8 cellular contexts compared by ENCODE assay signal in the genomic region with DNA sequence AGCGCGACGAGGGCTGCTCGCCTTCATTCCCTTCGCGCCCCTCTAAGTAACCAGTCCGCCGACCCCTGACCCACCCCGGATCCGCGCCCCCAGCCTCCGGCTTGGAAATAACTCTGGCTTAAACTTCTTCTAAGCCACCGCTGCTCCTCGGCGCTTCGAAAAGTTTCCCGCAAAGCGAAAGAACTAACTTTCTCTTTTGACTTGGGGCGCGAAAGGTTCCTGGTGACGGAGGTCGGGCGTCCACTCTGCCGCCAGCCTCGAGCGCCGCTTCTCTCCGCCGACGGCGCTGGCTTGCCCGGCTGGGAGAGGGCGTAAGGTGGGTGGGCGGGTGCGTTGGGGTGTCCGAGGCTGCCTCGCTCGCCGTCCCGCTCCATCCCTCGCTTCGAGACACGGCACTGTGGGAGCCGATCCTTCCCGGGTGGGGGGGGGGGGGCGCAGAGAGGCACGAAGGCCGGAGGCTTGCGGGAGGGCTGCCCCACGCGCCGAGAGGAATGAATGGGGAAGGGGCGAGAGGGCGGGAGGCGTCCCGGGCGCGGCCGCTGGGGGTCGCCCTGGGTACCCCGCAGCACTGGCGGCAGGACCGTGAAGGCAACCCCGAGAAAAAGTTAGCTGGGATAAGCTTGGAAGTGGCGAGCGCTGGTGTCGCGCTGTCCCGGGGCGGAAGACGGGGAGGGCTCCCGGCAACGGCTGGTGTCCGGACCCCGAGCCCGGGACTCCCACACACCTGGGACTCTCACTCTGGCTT. TPM values are rescaled to one million over a fixed set of nuclear protein-coding genes. Genes with fewer than 3 reads are reported as not detected.
DNase-seq lines count a peak whose midpoint lies in the region; ATAC-seq and TF ChIP-seq lines count a peak whose summit lies in the region.

No MANE protein-coding gene starts in this region.

- H3K4me3 ChIP-seq in HUES48 (ENCODE audit: low read depth, low read length) (peak overlapping the region; percentile 71), brain microvascular endothelial cell (ENCODE audit: low read depth, low read length) (peak overlapping the region; percentile 79), smooth muscle cell (peak overlapping the region; percentile 97)

- peaks cover 31% of the 10 kb centered on the region for H3K79me2 ChIP-seq in smooth muscle cell (ENCODE audit: low read depth)

- H3K27me3 ChIP-seq in HUES48 (ENCODE audit: control insufficient read depth, insufficient read depth, low read length) (peaks cover 52% of the 10 kb centered on the region), brain microvascular endothelial cell (replicated peaks) (peaks cover 27% of the 10 kb centered on the region), smooth muscle cell (ENCODE audit: low read depth) (no peaks in the 10 kb centered on the region)

- WGBS in smooth muscle cell (ENCODE audit: low lambda C conversion rate), result under 1% methylated on average over 55 of the region's 76 CpGs

- H3K4me2 ChIP-seq in smooth muscle cell, result peak overlapping the region; percentile 97

- H3K9me3 ChIP-seq in HUES48 (ENCODE audit: control insufficient read depth, insufficient read depth, low read length) (no peaks in the 10 kb centered on the region), smooth muscle cell (replicated peaks; ENCODE audit: low read depth) (no peaks in the 10 kb centered on the region)

- H4K20me1 ChIP-seq in smooth muscle cell (ENCODE audit: low read depth), result peaks cover 54% of the 10 kb centered on the region

- peak; percentile 17 for ATAC-seq in GM19438 (IDR thresholded peaks at IDR 0.05; ENCODE audit: low read depth, unreplicated experiment)

- in situ Hi-C loops in brain microvascular endothelial cell (cut with HindIII; ENCODE audit: low pct_ligation_motif_present, low sequenced_read_pairs), result no loop called here

- no peaks in the 10 kb centered on the region for H3K9me3 Mint-ChIP-seq in T-helper 1 cell treated with Interleukin-12 subunit alpha and Interleukin-12 subunit beta and Interleukin-4 antibody, amounts not matched to agents 30 μg/mL and 1 μg/mL, for 36 hours
- peaks cover 0 to 3% (median 0%) of the 10 kb centered on the region in 6 donors for H3K9me3 Mint-ChIP-seq in immature natural killer cell

- peak overlapping the region; percentile 99 for H3K27ac Mint-ChIP-seq in T-helper 1 cell treated with Interleukin-12 subunit alpha and Interleukin-12 subunit beta and Interleukin-4 antibody, amounts not matched to agents 30 μg/mL and 1 μg/mL, for 36 hours
- peak overlapping the region; percentile 71 to 97 (median 92) for H3K27ac Mint-ChIP-seq in immature natural killer cell

- peak overlapping the region; percentile 84 for H3K9ac ChIP-seq in HUES48 (ENCODE audit: low read depth, low read length)
- peak overlapping the region; percentile 100 for H3K9ac ChIP-seq in smooth muscle cell (ENCODE audit: low read depth)

- no peaks in the 10 kb centered on the region for H3K36me3 ChIP-seq in HUES48 (ENCODE audit: control insufficient read depth, insufficient read depth, low read length)
- no peaks in the 10 kb centered on the region for H3K36me3 ChIP-seq in brain microvascular endothelial cell (replicated peaks)
- H3K36me3 ChIP-seq in smooth muscle cell (ENCODE audit: low read depth), result no peaks in the 10 kb centered on the region

- H3K27ac ChIP-seq in HUES48 (ENCODE audit: low read depth, low read length) (peak overlapping the region; percentile 84), brain microvascular endothelial cell (peak overlapping the region; percentile 84), smooth muscle cell (ENCODE audit: low read depth) (peak overlapping the region; percentile 96)

- peaks cover 60% of the 10 kb centered on the region for H3K4me1 ChIP-seq in HUES48 (ENCODE audit: control insufficient read depth, insufficient read depth, low read length)
- peaks cover 33% of the 10 kb centered on the region for H3K4me1 ChIP-seq in smooth muscle cell (ENCODE audit: low read depth)

- H3K4me1 Mint-ChIP-seq in T-helper 1 cell treated with Interleukin-12 subunit alpha and Interleukin-12 subunit beta and Interleukin-4 antibody, amounts not matched to agents 30 μg/mL and 1 μg/mL, for 36 hours (ENCODE audit: low read depth), result peaks cover 59% of the 10 kb centered on the region
- H3K4me1 Mint-ChIP-seq in immature natural killer cell, result peaks cover 19 to 20% of the 10 kb centered on the region in 2 donors

- DNase-seq in CD1c-positive myeloid dendritic cell (ENCODE audit: extremely low spot score) (peak; percentile 72), brain microvascular endothelial cell (no peak), immature natural killer cell (peak; percentile 67 to 74 (median 68)), smooth muscle cell (lab: John Stamatoyannopoulos, UW; ENCODE audit: unreplicated experiment) (no peak), NCI-H524 treated with DMSO at 0.1 percent for 48 hours (lab: John Stamatoyannopoulos, UW) (no peak)

- peaks cover 17% of the 10 kb centered on the region for H3K36me3 Mint-ChIP-seq in T-helper 1 cell treated with Interleukin-12 subunit alpha and Interleukin-12 subunit beta and Interleukin-4 antibody, amounts not matched to agents 30 μg/mL and 1 μg/mL, for 36 hours (ENCODE audit: low read depth)
- no peaks in the 10 kb centered on the region for H3K36me3 Mint-ChIP-seq in immature natural killer cell

- peak; percentile 53 for TF ChIP-seq CTCF in brain microvascular endothelial cell (IDR thresholded peaks at IDR 0.05; ENCODE audit: low read depth, low read length, missing control alignments)
- peak; percentile 51 for TF ChIP-seq CTCF in smooth muscle cell (IDR thresholded peaks at IDR 0.05; ENCODE audit: borderline replicate concordance, insufficient read depth, poor library complexity, severe bottlenecking)

- H3K4me3 Mint-ChIP-seq in T-helper 1 cell treated with Interleukin-12 subunit alpha and Interleukin-12 subunit beta and Interleukin-4 antibody, amounts not matched to agents 30 μg/mL and 1 μg/mL, for 36 hours, result peak overlapping the region; percentile 90
- peak overlapping the region; percentile 98 to 99 (median 98) for H3K4me3 Mint-ChIP-seq in immature natural killer cell

- H3K27me3 Mint-ChIP-seq in T-helper 1 cell treated with Interleukin-12 subunit alpha and Interleukin-12 subunit beta and Interleukin-4 antibody, amounts not matched to agents 30 μg/mL and 1 μg/mL, for 36 hours (ENCODE audit: low read depth), result peaks cover 36% of the 10 kb centered on the region
- H3K27me3 Mint-ChIP-seq in immature natural killer cell (ENCODE audit: low read depth in 3 of 3), result peaks cover 34 to 42% (median 41%) of the 10 kb centered on the region in 3 donors

- H3F3A ChIP-seq in smooth muscle cell (ENCODE audit: low read depth), result peaks cover 39% of the 10 kb centered on the region

- H2AFZ ChIP-seq in smooth muscle cell (ENCODE audit: low read depth), result no peak overlapping the region

RNA-seq across cellular contexts. Expression of gene ATF3, which starts 0.6 kb away (rescaled TPM):
- under 1 TPM in 2 of 3 donors, not detected in 1; 0.40 to 0.70 TPM for polyA plus RNA-seq in immature natural killer cell
- total RNA-seq in smooth muscle cell, result 229 and 231 TPM in 2 replicates
- polyA plus RNA-seq in smooth muscle cell, result 152 and 268 TPM in 2 replicates

Comparison
In these comparisons a context has a peak if more than half of its experiments do, and no peak if none do; other contexts are left out.
1. DNase-seq: peak in CD1c-positive myeloid dendritic cell (single experiment) and immature natural killer cell (3 of 3); none in brain microvascular endothelial cell (single experiment), smooth muscle cell (single experiment) and NCI-H524 treated with DMSO at 0.1 percent for 48 hours (single experiment).
2. RNA of gene ATF3, which starts 0.6 kb away (polyA plus RNA-seq): 152 to 268 TPM in smooth muscle cell; 0.40 to 0.70 TPM in immature natural killer cell; every median in the first group is over 10 times any median in the second.
3. Peak in every context shown above with its lines, with median percentiles within 50 percentile points of each other: H3K27ac ChIP-seq and H3K4me3 ChIP-seq.